1 cellular context compared by ENCODE assay signal in the genomic region with DNA sequence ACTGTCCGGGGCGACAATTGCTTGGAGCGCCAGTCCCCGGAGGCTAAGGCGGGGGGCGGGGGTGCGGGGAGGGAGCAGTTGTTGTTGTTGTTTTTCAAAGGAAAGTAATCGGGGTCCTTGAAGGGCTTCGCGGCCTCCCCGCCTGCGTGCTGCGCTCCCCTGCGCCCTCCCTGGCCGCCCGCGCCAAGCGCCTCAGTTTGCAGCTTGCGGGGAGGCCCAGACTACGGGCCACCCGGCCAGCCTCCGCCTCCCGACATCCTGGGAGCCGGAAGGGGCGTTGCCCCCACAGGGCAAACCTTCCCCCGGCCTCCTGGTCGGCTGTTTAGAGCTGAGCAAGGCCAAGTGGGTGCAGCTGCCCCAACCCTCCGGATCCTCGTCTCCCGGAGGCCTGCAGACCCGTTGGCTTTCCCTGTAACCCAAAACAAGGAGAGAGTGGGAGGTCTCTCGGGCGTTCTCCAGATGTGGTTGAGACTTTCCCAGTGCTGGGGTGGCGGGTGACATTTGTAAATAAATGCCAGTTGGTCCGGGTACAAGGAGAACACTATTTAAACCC.
TF ChIP-seq lines count a peak whose summit lies in the region.

No MANE protein-coding gene starts in this region.

TF ChIP-seq in HCT116, 20 proteins besides CTCF, POLR2A, EP300 and RAD21 (continued from another document):
- TF ChIP-seq, protein P1, sequence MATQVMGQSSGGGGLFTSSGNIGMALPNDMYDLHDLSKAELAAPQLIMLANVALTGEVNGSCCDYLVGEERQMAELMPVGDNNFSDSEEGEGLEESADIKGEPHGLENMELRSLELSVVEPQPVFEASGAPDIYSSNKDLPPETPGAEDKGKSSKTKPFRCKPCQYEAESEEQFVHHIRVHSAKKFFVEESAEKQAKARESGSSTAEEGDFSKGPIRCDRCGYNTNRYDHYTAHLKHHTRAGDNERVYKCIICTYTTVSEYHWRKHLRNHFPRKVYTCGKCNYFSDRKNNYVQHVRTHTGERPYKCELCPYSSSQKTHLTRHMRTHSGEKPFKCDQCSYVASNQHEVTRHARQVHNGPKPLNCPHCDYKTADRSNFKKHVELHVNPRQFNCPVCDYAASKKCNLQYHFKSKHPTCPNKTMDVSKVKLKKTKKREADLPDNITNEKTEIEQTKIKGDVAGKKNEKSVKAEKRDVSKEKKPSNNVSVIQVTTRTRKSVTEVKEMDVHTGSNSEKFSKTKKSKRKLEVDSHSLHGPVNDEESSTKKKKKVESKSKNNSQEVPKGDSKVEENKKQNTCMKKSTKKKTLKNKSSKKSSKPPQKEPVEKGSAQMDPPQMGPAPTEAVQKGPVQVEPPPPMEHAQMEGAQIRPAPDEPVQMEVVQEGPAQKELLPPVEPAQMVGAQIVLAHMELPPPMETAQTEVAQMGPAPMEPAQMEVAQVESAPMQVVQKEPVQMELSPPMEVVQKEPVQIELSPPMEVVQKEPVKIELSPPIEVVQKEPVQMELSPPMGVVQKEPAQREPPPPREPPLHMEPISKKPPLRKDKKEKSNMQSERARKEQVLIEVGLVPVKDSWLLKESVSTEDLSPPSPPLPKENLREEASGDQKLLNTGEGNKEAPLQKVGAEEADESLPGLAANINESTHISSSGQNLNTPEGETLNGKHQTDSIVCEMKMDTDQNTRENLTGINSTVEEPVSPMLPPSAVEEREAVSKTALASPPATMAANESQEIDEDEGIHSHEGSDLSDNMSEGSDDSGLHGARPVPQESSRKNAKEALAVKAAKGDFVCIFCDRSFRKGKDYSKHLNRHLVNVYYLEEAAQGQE (IDR thresholded peaks at IDR 0.05; ENCODE audit: low read depth): no peak
- TF ChIP-seq CBX3 (IDR thresholded peaks at IDR 0.05; ENCODE audit: low read depth): no peak
- TF ChIP-seq, protein P2, sequence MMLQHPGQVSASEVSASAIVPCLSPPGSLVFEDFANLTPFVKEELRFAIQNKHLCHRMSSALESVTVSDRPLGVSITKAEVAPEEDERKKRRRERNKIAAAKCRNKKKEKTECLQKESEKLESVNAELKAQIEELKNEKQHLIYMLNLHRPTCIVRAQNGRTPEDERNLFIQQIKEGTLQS (IDR thresholded peaks at IDR 0.05): no peak
- peak; percentile 98 for TF ChIP-seq POLR2AphosphoS5 (IDR thresholded peaks at IDR 0.05; ENCODE audit: low read depth, low read length)
- TF ChIP-seq, protein P3, sequence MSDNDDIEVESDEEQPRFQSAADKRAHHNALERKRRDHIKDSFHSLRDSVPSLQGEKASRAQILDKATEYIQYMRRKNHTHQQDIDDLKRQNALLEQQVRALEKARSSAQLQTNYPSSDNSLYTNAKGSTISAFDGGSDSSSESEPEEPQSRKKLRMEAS (IDR thresholded peaks at IDR 0.05): peak; percentile 65
- no peak for TF ChIP-seq SP1 (IDR thresholded peaks at IDR 0.05; ENCODE audit: low read depth)
- TF ChIP-seq, protein P4, sequence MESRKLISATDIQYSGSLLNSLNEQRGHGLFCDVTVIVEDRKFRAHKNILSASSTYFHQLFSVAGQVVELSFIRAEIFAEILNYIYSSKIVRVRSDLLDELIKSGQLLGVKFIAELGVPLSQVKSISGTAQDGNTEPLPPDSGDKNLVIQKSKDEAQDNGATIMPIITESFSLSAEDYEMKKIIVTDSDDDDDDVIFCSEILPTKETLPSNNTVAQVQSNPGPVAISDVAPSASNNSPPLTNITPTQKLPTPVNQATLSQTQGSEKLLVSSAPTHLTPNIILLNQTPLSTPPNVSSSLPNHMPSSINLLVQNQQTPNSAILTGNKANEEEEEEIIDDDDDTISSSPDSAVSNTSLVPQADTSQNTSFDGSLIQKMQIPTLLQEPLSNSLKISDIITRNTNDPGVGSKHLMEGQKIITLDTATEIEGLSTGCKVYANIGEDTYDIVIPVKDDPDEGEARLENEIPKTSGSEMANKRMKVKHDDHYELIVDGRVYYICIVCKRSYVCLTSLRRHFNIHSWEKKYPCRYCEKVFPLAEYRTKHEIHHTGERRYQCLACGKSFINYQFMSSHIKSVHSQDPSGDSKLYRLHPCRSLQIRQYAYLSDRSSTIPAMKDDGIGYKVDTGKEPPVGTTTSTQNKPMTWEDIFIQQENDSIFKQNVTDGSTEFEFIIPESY (IDR thresholded peaks at IDR 0.05; ENCODE audit: extremely low read depth, insufficient replicate concordance, low read length): peak; percentile 69
- peak; percentile 83 for TF ChIP-seq SIN3A (IDR thresholded peaks at IDR 0.05; ENCODE audit: low read depth)
- TF ChIP-seq ZNF274 (IDR thresholded peaks at IDR 0.05; ENCODE audit: low read depth, low read length): no peak
- no peak for TF ChIP-seq FOSL1 (IDR thresholded peaks at IDR 0.05; ENCODE audit: low read depth)
- TF ChIP-seq EZH2phosphoT487 (IDR thresholded peaks at IDR 0.05; ENCODE audit: borderline replicate concordance): no peak
- no peak for TF ChIP-seq EZH2 (IDR thresholded peaks at IDR 0.05)
- no peak for TF ChIP-seq ELF1 (IDR thresholded peaks at IDR 0.05; ENCODE audit: borderline replicate concordance, low read depth)
- no peak for TF ChIP-seq JUND (IDR thresholded peaks at IDR 0.05)
- TF ChIP-seq CEBPB (IDR thresholded peaks at IDR 0.05; ENCODE audit: low read depth): no peak
